In the genomic region with DNA sequence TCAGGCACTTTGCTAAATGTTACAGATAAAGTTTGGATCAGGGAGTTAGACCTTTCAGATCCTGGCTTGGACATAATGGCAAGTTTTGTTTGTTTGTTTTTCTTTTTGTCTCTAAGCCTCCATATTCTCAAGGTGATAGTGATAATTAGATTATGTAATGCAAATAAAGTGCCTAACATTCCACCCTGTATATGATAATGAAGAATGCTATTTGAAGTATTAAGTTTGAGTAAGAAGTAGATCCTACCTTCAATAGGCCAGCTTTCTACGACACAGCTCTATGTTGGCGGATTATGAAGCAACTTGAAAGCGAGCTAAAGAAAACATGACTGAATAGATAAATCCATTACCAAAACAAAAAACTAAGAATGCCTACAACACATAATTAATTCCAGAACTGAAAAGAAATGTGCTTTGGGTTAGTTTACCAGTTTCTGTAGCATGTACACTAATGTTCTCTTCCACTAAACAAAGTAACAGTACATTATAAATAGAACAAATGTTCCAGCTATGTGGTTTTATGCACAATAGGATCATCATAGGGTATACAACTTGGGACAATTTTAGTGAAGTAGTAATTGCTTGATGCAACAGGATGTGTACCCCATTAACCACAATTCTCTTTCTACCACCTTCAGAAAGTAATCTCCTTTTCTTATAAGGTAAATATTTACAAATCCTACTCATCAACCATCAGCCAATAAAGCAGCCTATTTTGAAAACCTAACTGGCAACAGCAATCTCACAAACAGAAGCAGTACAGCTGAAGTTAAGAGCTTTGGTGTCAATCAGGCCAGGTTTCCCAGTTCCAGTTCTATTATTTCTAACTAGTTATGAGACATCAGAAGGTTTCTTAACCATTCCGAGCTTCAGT, we compare ENCODE assay signal across 9 cellular contexts. TPM values are rescaled to one million over a fixed set of nuclear protein-coding genes. Genes with fewer than 3 reads are reported as not detected.
DNase-seq lines count a peak whose midpoint lies in the region; ATAC-seq and TF ChIP-seq lines count a peak whose summit lies in the region.
"Had no signal": no experiment of that assay in that cellular context is flagged by ENCODE, and none has a peak within 500 bp of the region (broad histone marks: within the 10 kb centered on the region; RNA-seq: fewer than 3 reads in every experiment).

No MANE protein-coding gene starts in this region.

- H3K27me3 ChIP-seq in WERI-Rb-1 (ENCODE audit: insufficient read depth, low read depth, severe bottlenecking) (no peaks in the 10 kb centered on the region), foreskin keratinocyte (no peaks in the 10 kb centered on the region), spleen (replicated peaks in 1 of 7) (no peaks in the 10 kb centered on the region)

- H3K36me3 ChIP-seq in WERI-Rb-1, result peaks cover 7% of the 10 kb centered on the region
- peaks cover 0 to 24% (median 2%) of the 10 kb centered on the region in 6 donors for H3K36me3 ChIP-seq in spleen

- no peak for TF ChIP-seq POLR2A in spleen (IDR thresholded peaks at IDR 0.05)

- H3K4me1 ChIP-seq in foreskin keratinocyte (peaks cover 19% of the 10 kb centered on the region), spleen (peaks cover 20 to 64% (median 45%) of the 10 kb centered on the region in 6 donors)

- H3K4me3 Mint-ChIP-seq in T-helper 1 cell treated with Interleukin-12 subunit alpha and Interleukin-12 subunit beta and Interleukin-4 antibody, amounts not matched to agents 30 μg/mL and 1 μg/mL, for 36 hours, result peak overlapping the region; percentile 26

- intact Hi-C loops in spleen (cut with DNase I; ENCODE audit: low total_unique reads), result no loop called here

- TF ChIP-seq CTCF in WERI-Rb-1 (IDR thresholded peaks at IDR 0.05; ENCODE audit: low read depth, low read length) (no peak), foreskin keratinocyte (conservative IDR thresholded peaks at IDR 0.05) (no peak), spleen (IDR thresholded peaks at IDR 0.05 in 8 of 11, conservative IDR thresholded peaks at IDR 0.05 in 3 of 11) (no peak)

- H3K27ac Mint-ChIP-seq in T-helper 1 cell treated with Interleukin-12 subunit alpha and Interleukin-12 subunit beta and Interleukin-4 antibody, amounts not matched to agents 30 μg/mL and 1 μg/mL, for 36 hours, result no peak overlapping the region

- DNase-seq in T-helper 1 cell, result no peak
- DNase-seq in WERI-Rb-1, result no peak
- DNase-seq in foreskin keratinocyte, result no peak
- no peak for DNase-seq in spleen
- no peak for DNase-seq in NCI-H2227 (lab: John Stamatoyannopoulos, UW; ENCODE audit: unreplicated experiment)
- no peak for DNase-seq in NCI-H345 (lab: John Stamatoyannopoulos, UW)
- DNase-seq: effector CD8-positive, alpha-beta T cell had no signal

- H3K9me3 ChIP-seq in WERI-Rb-1 (ENCODE audit: severe bottlenecking) (peaks cover 4% of the 10 kb centered on the region), spleen (peaks cover 0 to 12% (median 9%) of the 10 kb centered on the region in 8 donors)

- WGBS in spleen, 5 donors, result 91 to 97% (median 94%) methylated on average over 4 of the region's 4 CpGs

- peaks cover 19% of the 10 kb centered on the region for H3K36me3 Mint-ChIP-seq in T-helper 1 cell treated with Interleukin-12 subunit alpha and Interleukin-12 subunit beta and Interleukin-4 antibody, amounts not matched to agents 30 μg/mL and 1 μg/mL, for 36 hours (ENCODE audit: low read depth)

- H3K9me3 Mint-ChIP-seq in T-helper 1 cell treated with Interleukin-12 subunit alpha and Interleukin-12 subunit beta and Interleukin-4 antibody, amounts not matched to agents 30 μg/mL and 1 μg/mL, for 36 hours, result peaks cover 14% of the 10 kb centered on the region

- ATAC-seq in foreskin keratinocyte (no peak), HG03457 (IDR thresholded peaks at IDR 0.05; ENCODE audit: unreplicated experiment) (no peak)

- H3K27ac ChIP-seq in WERI-Rb-1 (no peak overlapping the region), foreskin keratinocyte (peak overlapping the region; percentile 88), spleen (no peak overlapping the region)

- H3K27me3 Mint-ChIP-seq in T-helper 1 cell treated with Interleukin-12 subunit alpha and Interleukin-12 subunit beta and Interleukin-4 antibody, amounts not matched to agents 30 μg/mL and 1 μg/mL, for 36 hours (ENCODE audit: low read depth), result no peaks in the 10 kb centered on the region

- peak overlapping the region; percentile 97; the same call in 1 of the 2 replicates for H3K4me3 ChIP-seq in WERI-Rb-1 (ENCODE audit: low read depth, low read length)
- peak overlapping the region in 7 of 8 donors; percentile 73 to 95 (median 87) for H3K4me3 ChIP-seq in spleen

- H3K4me1 Mint-ChIP-seq in T-helper 1 cell treated with Interleukin-12 subunit alpha and Interleukin-12 subunit beta and Interleukin-4 antibody, amounts not matched to agents 30 μg/mL and 1 μg/mL, for 36 hours (ENCODE audit: low read depth), result peaks cover 19% of the 10 kb centered on the region

RNA-seq across cellular contexts. Expression of a gene that starts 1.5 kb away (rescaled TPM):
- total RNA-seq in foreskin keratinocyte (157 and 207 TPM in 2 replicates), spleen (10 to 100 TPM; 15.5 to 50.8 (median 29.1) TPM)
- polyA plus RNA-seq in foreskin keratinocyte (394 and 436 TPM in 2 replicates), spleen (10 to 100 TPM; 67.8 to 78.6 (median 76.7) TPM)
